In genomic region chr1:95863086-95863485, GRCh38 we compare ENCODE assay signal across 30 cellular contexts.
A peak's percentile ranks its signal among the peaks of the same experiment; 100 is the strongest.
DNase-seq lines count a peak whose midpoint lies in the region; TF ChIP-seq lines count a peak whose summit lies in the region.
"Had no signal": no experiment of that assay in that cellular context is flagged by ENCODE, and none has a peak within 500 bp of the region (broad histone marks: within the 10 kb centered on the region; RNA-seq: fewer than 3 reads in every experiment).

No MANE protein-coding gene starts in this region.

- H3K36me3 ChIP-seq in thyroid gland = no peaks in the 10 kb centered on the region
- H3K36me3 ChIP-seq: BE2C; BLaER1; BLaER1 treated with 17β-estradiol and CSF1 and Interleukin-3, amounts not matched to agents 10 nM and 100 nM had no signal

- no peaks in the 10 kb centered on the region for H3K4me1 ChIP-seq in thyroid gland
- H3K4me1 ChIP-seq: A549; BE2C; BLaER1; BLaER1 treated with 17β-estradiol and CSF1 and Interleukin-3, amounts not matched to agents 10 nM and 100 nM; Caco-2 had no signal

- in situ Hi-C loops in G401 (cut with HindIII; ENCODE audit: low sequenced_read_pairs) = no loop called here

- no peaks in the 10 kb centered on the region for H3K27me3 ChIP-seq in thyroid gland
- H3K27me3 ChIP-seq: BE2C; BLaER1; BLaER1 treated with 17β-estradiol and CSF1 and Interleukin-3, amounts not matched to agents 10 nM and 100 nM had no signal

- no peak overlapping the region for H3K4me3 ChIP-seq in thyroid gland (replicated peaks in 1 of 3)
- H3K4me3 ChIP-seq: A549; BLaER1; BLaER1 treated with 17β-estradiol and CSF1 and Interleukin-3, amounts not matched to agents 10 nM and 100 nM had no signal

- no peaks in the 10 kb centered on the region for H3K9me3 ChIP-seq in thyroid gland
- H3K9me3 ChIP-seq: A549; BE2C; BLaER1; BLaER1 treated with 17β-estradiol and CSF1 and Interleukin-3, amounts not matched to agents 10 nM and 100 nM; Caco-2 had no signal

- TF ChIP-seq CTCF in thyroid gland (IDR thresholded peaks at IDR 0.05) = no peak

- TF ChIP-seq POLR2A in thyroid gland (IDR thresholded peaks at IDR 0.05) = no peak

- DNase-seq in G401 (ENCODE audit: low spot score) = peak; percentile 58
- peak; percentile 52 for DNase-seq in cerebellar cortex (ENCODE audit: low spot score)
- peak; percentile 53 for DNase-seq in cerebellum (ENCODE audit: low spot score)
- no peak for DNase-seq in thyroid gland
- no peak for DNase-seq in cardiac septum (ENCODE audit: low spot score)
- no peak for DNase-seq in SHP77 (lab: John Stamatoyannopoulos, UW)
- DNase-seq: 8988T; ACHN; AML-193; BE2C; Caco-2; Calu3; CD4-positive, alpha-beta memory T cell; CD4-positive, alpha-beta T cell; CD4-positive, CD25-positive, alpha-beta regulatory T cell; CD8-positive, alpha-beta memory T cell; CD8-positive, alpha-beta T cell; COR-L47; DMS 273 treated with DMSO at 0.1 percent for 48 hours; DMS153; DMS53; DMS79; DMS79 treated with DMSO at 0.1 percent for 48 hours; DND-41; EL had no signal

- 82 to 83% methylated on average over 2 of the region's 2 CpGs for WGBS in thyroid gland, 2 donors

- no peak overlapping the region for H3K27ac ChIP-seq in thyroid gland
- H3K27ac ChIP-seq: 22Rv1; A549; BLaER1; BLaER1 treated with 17β-estradiol and CSF1 and Interleukin-3, amounts not matched to agents 10 nM and 100 nM; C4-2B had no signal

- intact Hi-C loops in thyroid gland (cut with DNase I) = no loop called here
- intact Hi-C loops in cardiac septum (cut with DNase I) = no loop called here

Comparison
In these comparisons a context has a peak if more than half of its experiments do, and no peak if none do; other contexts are left out.
1. DNase-seq: peak in G401 (single experiment), cerebellar cortex (single experiment) and cerebellum (single experiment); none in thyroid gland (0 of 2), cardiac septum (single experiment) and SHP77 (0 of 2).